In the genomic region with DNA sequence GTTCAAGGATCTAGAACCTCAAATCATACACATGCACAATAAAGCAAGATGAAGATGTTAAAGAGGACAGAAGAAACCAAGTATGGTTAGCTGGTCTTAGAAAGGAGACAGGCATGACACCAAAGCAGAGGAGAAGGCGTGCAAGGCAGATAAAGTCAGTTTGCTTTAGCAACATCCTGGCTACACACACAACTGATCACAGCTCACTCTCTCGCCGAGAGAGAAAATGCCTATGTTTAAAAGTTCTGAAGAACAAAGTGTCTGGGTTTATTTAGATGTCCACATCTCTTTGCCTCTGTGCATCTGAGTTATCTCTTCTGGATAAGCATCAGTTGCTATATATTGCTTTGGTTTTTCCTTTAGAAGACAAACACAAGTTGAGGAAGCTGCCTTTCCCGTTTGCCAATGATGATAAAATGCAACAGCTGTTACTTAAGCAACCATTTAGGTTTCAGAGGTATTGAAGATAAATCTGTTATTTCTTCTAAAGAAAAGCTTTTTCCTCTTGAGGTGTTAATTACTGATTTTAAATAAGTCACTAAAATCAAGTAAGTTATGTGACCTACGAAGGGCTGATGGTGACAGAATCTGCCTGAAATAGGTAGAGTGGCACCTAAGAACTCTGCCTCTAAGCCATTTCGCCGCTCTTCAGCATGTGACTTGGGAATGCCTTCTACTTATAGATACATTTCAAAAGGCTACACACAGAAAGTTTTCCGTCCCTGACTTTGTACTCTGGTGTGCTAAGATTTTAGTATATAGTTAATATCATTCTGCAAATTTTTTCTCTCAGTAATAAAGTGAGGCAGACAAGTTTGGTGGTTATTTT, we compare ENCODE assay signal across 9 cellular contexts.
DNase-seq lines count a peak whose midpoint lies in the region; ATAC-seq and TF ChIP-seq lines count a peak whose summit lies in the region.
"Had no signal": no experiment of that assay in that cellular context is flagged by ENCODE, and none has a peak within 500 bp of the region (broad histone marks: within the 10 kb centered on the region; RNA-seq: fewer than 3 reads in every experiment).

No MANE protein-coding gene starts in this region.

- peak; percentile 41 for ATAC-seq in GM18867 (IDR thresholded peaks at IDR 0.05; ENCODE audit: unreplicated experiment)
- peak; percentile 45 for ATAC-seq in GM21723 (IDR thresholded peaks at IDR 0.05; ENCODE audit: unreplicated experiment)
- ATAC-seq in HG03565 (IDR thresholded peaks at IDR 0.05; ENCODE audit: unreplicated experiment): peak; percentile 30
- ATAC-seq in lower lobe of right lung: no peak

- intact Hi-C loops in lower lobe of right lung (cut with DNase I): no loop called here

- H3K27ac ChIP-seq in lower lobe of right lung: peak overlapping the region; percentile 18
- no peak overlapping the region for H3K27ac ChIP-seq in effector memory CD4-positive, alpha-beta T cell (ENCODE audit: insufficient read depth, low read length, poor library complexity, severe bottlenecking)
- H3K27ac ChIP-seq: neural progenitor cell had no signal

- no peaks in the 10 kb centered on the region for H3K9me3 ChIP-seq in lower lobe of right lung
- no peaks in the 10 kb centered on the region for H3K9me3 ChIP-seq in effector memory CD4-positive, alpha-beta T cell (ENCODE audit: control insufficient read depth, low read length)
- H3K9me3 ChIP-seq: adrenal gland had no signal

- DNase-seq in lower lobe of right lung (no peak), GM19238 (ENCODE audit: insufficient read length, low spot score) (no peak), RPMI8226 (no peak)
- DNase-seq in effector memory CD4-positive, alpha-beta T cell: no peak
- DNase-seq: adrenal gland had no signal

- H3K4me1 ChIP-seq in lower lobe of right lung: peaks cover 68% of the 10 kb centered on the region
- H3K4me1 ChIP-seq in effector memory CD4-positive, alpha-beta T cell (ENCODE audit: control insufficient read depth, insufficient read depth, low read length, poor library complexity, severe bottlenecking): no peaks in the 10 kb centered on the region
- H3K4me1 ChIP-seq: neural progenitor cell had no signal

- TF ChIP-seq CTCF in lower lobe of right lung (IDR thresholded peaks at IDR 0.05): no peak

- H3K27me3 ChIP-seq in lower lobe of right lung (ENCODE audit: low read depth): no peaks in the 10 kb centered on the region
- no peaks in the 10 kb centered on the region for H3K27me3 ChIP-seq in effector memory CD4-positive, alpha-beta T cell (replicated peaks; ENCODE audit: control insufficient read depth, insufficient read depth, low read length, poor library complexity, severe bottlenecking)
- H3K27me3 ChIP-seq: adrenal gland, neural progenitor cell had no signal

- H3K36me3 ChIP-seq in lower lobe of right lung: no peaks in the 10 kb centered on the region
- H3K36me3 ChIP-seq in effector memory CD4-positive, alpha-beta T cell (ENCODE audit: control insufficient read depth, insufficient read depth, low read length): no peaks in the 10 kb centered on the region
- H3K36me3 ChIP-seq: adrenal gland, neural progenitor cell had no signal

- H3K4me3 ChIP-seq in lower lobe of right lung: no peak overlapping the region
- H3K4me3 ChIP-seq in effector memory CD4-positive, alpha-beta T cell (ENCODE audit: insufficient read depth, low read depth, low read length, poor library complexity, severe bottlenecking): no peak overlapping the region
- H3K4me3 ChIP-seq: adrenal gland, neural progenitor cell had no signal

Comparison
In these comparisons a context has a peak if more than half of its experiments do, and no peak if none do; other contexts are left out.
1. ATAC-seq: peak in GM18867 (single experiment), GM21723 (single experiment) and HG03565 (single experiment); none in lower lobe of right lung (0 of 2).